ENCODE assay signal across 29 cellular contexts in the genomic region with DNA sequence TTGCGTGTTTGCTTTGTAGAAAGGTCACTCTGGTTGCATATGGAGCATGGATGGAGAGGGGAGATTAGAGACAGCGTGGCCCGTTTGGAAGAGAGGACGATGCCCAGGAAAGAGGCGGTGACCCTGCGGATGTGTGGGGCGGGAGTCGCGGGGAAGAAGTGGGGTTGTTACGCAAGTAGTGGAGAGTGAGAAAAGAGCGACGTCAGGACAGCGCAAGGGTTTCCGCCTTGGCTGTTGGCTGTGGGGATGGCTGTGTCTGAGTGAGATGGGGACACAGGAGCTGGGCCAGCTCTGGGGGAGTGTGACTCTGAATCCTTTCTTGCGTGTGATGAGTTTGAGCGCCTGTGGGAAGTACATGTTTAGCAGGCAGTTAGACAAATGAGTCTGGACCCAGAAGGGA. TPM values are rescaled to one million over a fixed set of nuclear protein-coding genes. Genes with fewer than 3 reads are reported as not detected.
A peak's percentile ranks its signal among the peaks of the same experiment; 100 is the strongest.
DNase-seq lines count a peak whose midpoint lies in the region; ATAC-seq and TF ChIP-seq lines count a peak whose summit lies in the region.
"Had no signal": no experiment of that assay in that cellular context is flagged by ENCODE, and none has a peak within 500 bp of the region (broad histone marks: within the 10 kb centered on the region; RNA-seq: fewer than 3 reads in every experiment).

No MANE protein-coding gene starts in this region.

- H3K9me3 ChIP-seq in osteoblast (ENCODE audit: low read depth, low read length): no peaks in the 10 kb centered on the region
- H3K9me3 ChIP-seq in Caco-2: no peaks in the 10 kb centered on the region
- H3K9me3 ChIP-seq: BE2C, SJCRH30, upper lobe of left lung had no signal

- H3K4me2 ChIP-seq in osteoblast (ENCODE audit: insufficient read depth, low read length): no peak overlapping the region

- peaks cover 26% of the 10 kb centered on the region for H3K4me1 ChIP-seq in osteoblast (ENCODE audit: insufficient read depth, low read length)
- peaks cover 18% of the 10 kb centered on the region for H3K4me1 ChIP-seq in Caco-2
- H3K4me1 ChIP-seq: BE2C had no signal

- peaks cover 42% of the 10 kb centered on the region for H4K20me1 ChIP-seq in osteoblast (ENCODE audit: insufficient read depth, low read length)

- CTCF ChIA-PET in Caco-2 (lab: Charles Lee): no interaction called here

- H3K79me2 ChIP-seq in osteoblast (ENCODE audit: insufficient read depth, low read length): peaks cover 51% of the 10 kb centered on the region

- no TSS peak for BruUV-seq in Caco-2 (replicated peaks; lab: Mats Ljungman, UMichigan)

- TF ChIP-seq CTCF in HL-60 (IDR thresholded peaks at IDR 0.05; ENCODE audit: insufficient read depth, low read length) (no peak), NB4 (IDR thresholded peaks at IDR 0.05; ENCODE audit: low read depth, low read length) (no peak), endothelial cell (IDR thresholded peaks at IDR 0.05; ENCODE audit: unreplicated experiment) (no peak), osteoblast (IDR thresholded peaks at IDR 0.05; ENCODE audit: extremely low read depth, low read depth, low read length) (no peak), Caco-2 (IDR thresholded peaks at IDR 0.05; ENCODE audit: insufficient read depth in 1 of 2, low read depth in 1 of 2, low read length in 1 of 2, severe bottlenecking in 1 of 2, unreplicated experiment in 1 of 2) (no peak)

- POLR2A ChIA-PET in Caco-2 (lab: Charles Lee): no interaction called here

- H3K27me3 Mint-ChIP-seq in endothelial cell (ENCODE audit: unreplicated experiment): peaks cover 17% of the 10 kb centered on the region
- no peaks in the 10 kb centered on the region for H3K27me3 Mint-ChIP-seq in Caco-2 (ENCODE audit: insufficient read depth, unreplicated experiment)
- H3K27me3 Mint-ChIP-seq: activated naive CD8-positive, alpha-beta T cell; activated T-cell treated with anti-CD3 and anti-CD28 coated beads, Interleukin-2, amount 50 U/mL, for 24 hours; stimulated activated naive B cell treated with anti-CD40 and anti-IgM and Interleukin-4, amounts not matched to agents 10 μg/mL and 1 μg/mL and 100 μg/mL, for 72 hours had no signal

- intact Hi-C loops in Caco-2 (cut with micrococcal nuclease; ENCODE audit: unreplicated experiment): no loop called here

- H2AFZ ChIP-seq in osteoblast (ENCODE audit: low read length): no peak overlapping the region

- H3K36me3 ChIP-seq in osteoblast (ENCODE audit: insufficient read depth, low read length) (peaks cover 33% of the 10 kb centered on the region), Caco-2 (ENCODE audit: control insufficient read depth, insufficient read depth, low read length) (no peaks in the 10 kb centered on the region; the same call in 1 of the 2 replicates)
- H3K36me3 ChIP-seq: BE2C had no signal

- H3K4me3 Mint-ChIP-seq in endothelial cell (ENCODE audit: unreplicated experiment) (peak overlapping the region; percentile 64), Caco-2 (ENCODE audit: unreplicated experiment) (no peak overlapping the region)
- H3K4me3 Mint-ChIP-seq: activated naive CD8-positive, alpha-beta T cell; activated T-cell treated with anti-CD3 and anti-CD28 coated beads, Interleukin-2, amount 50 U/mL, for 24 hours; stimulated activated naive B cell treated with anti-CD40 and anti-IgM and Interleukin-4, amounts not matched to agents 10 μg/mL and 1 μg/mL and 100 μg/mL, for 72 hours had no signal

- ATAC-seq in GM18498 (IDR thresholded peaks at IDR 0.05; ENCODE audit: unreplicated experiment): no peak
- ATAC-seq: GM12878; left colon; stimulated activated naive B cell treated with anti-CD40 and anti-IgM and Interleukin-4, amounts not matched to agents 10 μg/mL and 1 μg/mL and 100 μg/mL, for 72 hours had no signal

- H3K27me3 ChIP-seq in HL-60 (ENCODE audit: insufficient read depth, poor library complexity, severe bottlenecking) (no peaks in the 10 kb centered on the region), osteoblast (ENCODE audit: insufficient read depth, low read length) (no peaks in the 10 kb centered on the region), Caco-2 (replicated peaks; ENCODE audit: control insufficient read depth, insufficient read depth, low read length) (no peaks in the 10 kb centered on the region)
- H3K27me3 ChIP-seq: BE2C, SJCRH30, upper lobe of left lung had no signal

- H3K36me3 Mint-ChIP-seq in endothelial cell (ENCODE audit: low read depth, unreplicated experiment) (peaks cover 27% of the 10 kb centered on the region), Caco-2 (ENCODE audit: insufficient read depth, unreplicated experiment) (peaks cover 28% of the 10 kb centered on the region)

- no peaks in the 10 kb centered on the region for H3K9me3 Mint-ChIP-seq in endothelial cell (ENCODE audit: unreplicated experiment)
- H3K9me3 Mint-ChIP-seq in Caco-2 (ENCODE audit: unreplicated experiment): no peaks in the 10 kb centered on the region
- H3K9me3 Mint-ChIP-seq: activated T-cell treated with anti-CD3 and anti-CD28 coated beads, Interleukin-2, amount 50 U/mL, for 24 hours; stimulated activated naive B cell treated with anti-CD40 and anti-IgM and Interleukin-4, amounts not matched to agents 10 μg/mL and 1 μg/mL and 100 μg/mL, for 72 hours had no signal

- H3K4me3 ChIP-seq in HL-60 (replicated peaks; ENCODE audit: insufficient read depth, low read length): no peak overlapping the region
- no peak overlapping the region for H3K4me3 ChIP-seq in NB4 (ENCODE audit: low read depth, low read length)
- no peak overlapping the region for H3K4me3 ChIP-seq in osteoblast (ENCODE audit: insufficient read depth, low read length)
- H3K4me3 ChIP-seq in Caco-2 (ENCODE audit: low read depth, low read length): no peak overlapping the region
- H3K4me3 ChIP-seq: GM12878, SJCRH30, upper lobe of left lung had no signal

- peak; percentile 50 to 58 for DNase-seq in HL-60 (ENCODE audit: low read depth in 1 of 2, low spot score in 1 of 2)
- DNase-seq in NB4 (ENCODE audit: low read depth): peak; percentile 21
- DNase-seq in endothelial cell (ENCODE audit: low spot score): no peak
- peak; percentile 42 for DNase-seq in osteoblast (ENCODE audit: insufficient read length, low spot score, missing footprints)
- DNase-seq in SKM-1 (lab: John Stamatoyannopoulos, UW; ENCODE audit: unreplicated experiment): no peak
- DNase-seq in Caco-2: no peak
- no peak for DNase-seq in DMS53 treated with DMSO at 0.1 percent for 48 hours (lab: John Stamatoyannopoulos, UW; ENCODE audit: unreplicated experiment)
- DNase-seq: activated CD4-positive, alpha-beta T cell treated with anti-CD3 and anti-CD28 coated beads, Interleukin-2, amount 50 U/mL, for 1 hour; activated CD4-positive, CD25-positive, alpha-beta regulatory T cell; activated effector memory CD4-positive, alpha-beta T cell treated with anti-CD3 and anti-CD28 coated beads, Interleukin-2, amount 50 U/mL, for 16 hours; BE2C; caudate nucleus; cortex of kidney; DMS153; effector memory CD4-positive, alpha-beta T cell; HCEC 1CT; NCI-H1092 treated with DMSO at 0.1 percent for 48 hours; NCI-H187; NCI-H510A treated with DMSO at 0.1 percent for 48 hours; NK-92 treated with Interleukin-12 subunit alpha and Interleukin-12 subunit beta, amount 100 ng/mL, for 24 hours; SJCRH30; stimulated activated naive B cell treated with anti-CD40 and anti-IgM and Interleukin-4, amounts not matched to agents 10 μg/mL and 1 μg/mL and 100 μg/mL, for 72 hours; substantia nigra had no signal

- H3K27ac ChIP-seq in HL-60 (replicated peaks) (no peak overlapping the region), osteoblast (ENCODE audit: low read depth, low read length) (no peak overlapping the region)
- H3K27ac ChIP-seq: SJCRH30, upper lobe of left lung had no signal

- no peak for TF ChIP-seq POLR2A in NB4 (IDR thresholded peaks at IDR 0.05; ENCODE audit: extremely low read depth, insufficient read length)

- H3K4me1 Mint-ChIP-seq in endothelial cell (ENCODE audit: unreplicated experiment): peaks cover 21% of the 10 kb centered on the region
- peaks cover 33% of the 10 kb centered on the region for H3K4me1 Mint-ChIP-seq in Caco-2 (ENCODE audit: low read depth, unreplicated experiment)

- H3K27ac Mint-ChIP-seq in endothelial cell (ENCODE audit: unreplicated experiment) (peak overlapping the region; percentile 5), Caco-2 (ENCODE audit: unreplicated experiment) (no peak overlapping the region)
- H3K27ac Mint-ChIP-seq: activated naive CD8-positive, alpha-beta T cell; activated T-cell treated with anti-CD3 and anti-CD28 coated beads, Interleukin-2, amount 50 U/mL, for 24 hours; stimulated activated naive B cell treated with anti-CD40 and anti-IgM and Interleukin-4, amounts not matched to agents 10 μg/mL and 1 μg/mL and 100 μg/mL, for 72 hours had no signal

RNA-seq across cellular contexts. Expression of a gene that starts 3.8 kb away (rescaled TPM):
- 35.4 TPM for total RNA-seq in endothelial cell (ENCODE audit: unreplicated experiment)
- 95.5 and 99.5 TPM in 2 replicates for total RNA-seq in osteoblast
- 28.6 and 31.5 TPM in 2 replicates for total RNA-seq in Caco-2 (2022)

RNA-seq across cellular contexts. Expression of a gene that starts 8.0 kb away (rescaled TPM):
- total RNA-seq in endothelial cell (ENCODE audit: unreplicated experiment) (94.5 TPM), osteoblast (81.9 and 89.4 TPM in 2 replicates), Caco-2 (2022) (89.9 and 91.2 TPM in 2 replicates)

RNA-seq across cellular contexts. Expression of a gene that starts 8.6 kb away (rescaled TPM):
- total RNA-seq in endothelial cell (ENCODE audit: unreplicated experiment): 4.2 TPM
- total RNA-seq in osteoblast: 2.4 and 2.9 TPM in 2 replicates
- 5.1 and 5.2 TPM in 2 replicates for total RNA-seq in Caco-2 (2022)

RNA-seq across cellular contexts. Expression of a gene that starts 13.0 kb away (rescaled TPM):
- total RNA-seq in endothelial cell (ENCODE audit: unreplicated experiment): 17.1 TPM
- 10.3 and 15.6 TPM in 2 replicates for total RNA-seq in osteoblast
- 29.0 and 29.5 TPM in 2 replicates for total RNA-seq in Caco-2 (2022)

RNA-seq across cellular contexts. Expression of a gene that starts 36.0 kb away (rescaled TPM):
- total RNA-seq in endothelial cell (ENCODE audit: unreplicated experiment): 31.5 TPM
- 18.6 and 20.6 TPM in 2 replicates for total RNA-seq in osteoblast
- 14.1 and 15.9 TPM in 2 replicates for total RNA-seq in Caco-2 (2022)

Comparison
In these comparisons a context has a peak if more than half of its experiments do, and no peak if none do; other contexts are left out.
1. DNase-seq: peak in HL-60 (2 of 2), NB4 (single experiment) and osteoblast (single experiment); none in endothelial cell (single experiment), SKM-1 (single experiment), Caco-2 (0 of 2) and DMS53 treated with DMSO at 0.1 percent for 48 hours (single experiment).